9 cellular contexts compared by ENCODE assay signal in genomic region chr17:19108517-19108916, GRCh38. TPM values are rescaled to one million over a fixed set of nuclear protein-coding genes. Genes with fewer than 3 reads are reported as not detected.
DNase-seq lines count a peak whose midpoint lies in the region; ATAC-seq and TF ChIP-seq lines count a peak whose summit lies in the region.
"Not testable (repeated sequence)": the region's sequence is repeated elsewhere in the genome, so short reads cannot be mapped to it uniquely, and the experiment has no call there.
"Had no signal": no experiment of that assay in that cellular context is flagged by ENCODE, and none has a peak within 500 bp of the region (broad histone marks: within the 10 kb centered on the region; RNA-seq: fewer than 3 reads in every experiment).

No MANE protein-coding gene starts in this region.

- not testable (repeated sequence) for H3K27ac Mint-ChIP-seq in type B pancreatic cell

- H3K4me3 Mint-ChIP-seq in type B pancreatic cell, result not testable (repeated sequence)

- not testable (repeated sequence) for H3K27me3 ChIP-seq in IMR-90 (ENCODE audit: control insufficient read depth, insufficient read depth, low read length); cardiac muscle cell; right lobe of liver

- H3K9me3 Mint-ChIP-seq in type B pancreatic cell, result not testable (repeated sequence)

- H3K4me3 ChIP-seq in IMR-90 (ENCODE audit: insufficient read depth, low read depth, low read length); cardiac fibroblast (replicated peaks in 1 of 2; ENCODE audit: low read depth in 2 of 2, low read length in 2 of 2); cardiac muscle cell; right lobe of liver: not testable (repeated sequence)

- not testable (repeated sequence) for BruUV-seq in IMR-90 (replicated peaks; lab: Mats Ljungman, UMichigan)

- not testable (repeated sequence) for H3K27me3 Mint-ChIP-seq in type B pancreatic cell

- not testable (repeated sequence) for TF ChIP-seq RAD21 in IMR-90 (IDR thresholded peaks at IDR 0.05; ENCODE audit: low read length)

- ATAC-seq in IMR-90 (ENCODE audit: low read depth), result not testable (repeated sequence)
- peak in 3 of 4 donors; percentile 6 to 55 (median 13) for ATAC-seq in right lobe of liver

- not testable (repeated sequence) for H3K56ac ChIP-seq in IMR-90 (ENCODE audit: extremely low read depth, insufficient read depth, low read length)

- not testable (repeated sequence) for H3K14ac ChIP-seq in IMR-90 (replicated peaks; ENCODE audit: low read depth, low read length)

- CTCF ChIA-PET in IMR-90 (lab: Yijun Ruan, JAX), result not testable (repeated sequence)

- not testable (repeated sequence) for H2AFZ ChIP-seq in IMR-90 (replicated peaks; ENCODE audit: low read length, poor library complexity)

- not testable (repeated sequence) for TF ChIP-seq CTCF in IMR-90 (conservative IDR thresholded peaks at IDR 0.05; ENCODE audit: low read depth, low read length); cardiac fibroblast (IDR thresholded peaks at IDR 0.05; ENCODE audit: low read depth, low read length); cardiac muscle cell (IDR thresholded peaks at IDR 0.05; ENCODE audit: low read depth, low read length); right lobe of liver (IDR thresholded peaks at IDR 0.05); type B pancreatic cell (conservative IDR thresholded peaks at IDR 0.05)

- H3K18ac ChIP-seq in IMR-90 (ENCODE audit: low read depth, low read length), result not testable (repeated sequence)

- not testable (repeated sequence) for H3K4me2 ChIP-seq in IMR-90 (ENCODE audit: low read depth, low read length)

- H3K4ac ChIP-seq in IMR-90 (ENCODE audit: low read depth, low read length), result not testable (repeated sequence)

- not testable (repeated sequence) for H3K9me1 ChIP-seq in IMR-90 (ENCODE audit: insufficient read depth, low read length)

- not testable (repeated sequence) for H2BK15ac ChIP-seq in IMR-90 (ENCODE audit: low read depth, low read length)

- H3K36me3 Mint-ChIP-seq in type B pancreatic cell, result not testable (repeated sequence)

- TF ChIP-seq POLR2A in IMR-90 (IDR thresholded peaks at IDR 0.05; ENCODE audit: low read depth, low read length); right lobe of liver (IDR thresholded peaks at IDR 0.05): not testable (repeated sequence)

- WGBS in IMR-90 (ENCODE audit: extremely low coverage in 2 of 2, insufficient read length in 1 of 2), 2 experiments, result no CpG with 5 or more reads among the region's 6 CpGs
- no CpG with 5 or more reads among the region's 6 CpGs for WGBS in right lobe of liver (ENCODE audit: insufficient coverage, low coverage, low lambda C conversion rate, missing lambda C conversion rate)

- H2AK9ac ChIP-seq in IMR-90 (replicated peaks; ENCODE audit: low read depth, low read length, poor library complexity), result not testable (repeated sequence)

- in situ Hi-C loops in IMR-90 (cut with MboI; ENCODE audit: low sequenced_read_pairs), result not testable (repeated sequence)

- H3K9ac ChIP-seq in IMR-90 (ENCODE audit: low read depth, low read length), result not testable (repeated sequence)

- not testable (repeated sequence) for H3K9me3 ChIP-seq in IMR-90 (ENCODE audit: control insufficient read depth, insufficient read depth, low read length); cardiac muscle cell (ENCODE audit: low read depth); right lobe of liver

- not testable (repeated sequence) for H3K27ac ChIP-seq in IMR-90 (ENCODE audit: insufficient read depth, low read length); cardiac muscle cell; right lobe of liver

- intact Hi-C loops in IMR-90 (cut with micrococcal nuclease); right lobe of liver (cut with DNase I): not testable (repeated sequence)

- H2BK120ac ChIP-seq in IMR-90 (ENCODE audit: low read depth, low read length), result not testable (repeated sequence)

- H3K4me1 Mint-ChIP-seq in type B pancreatic cell (ENCODE audit: unreplicated experiment), result not testable (repeated sequence)

- H3K36me3 ChIP-seq in IMR-90 (ENCODE audit: control insufficient read depth, insufficient read depth, low read length); cardiac muscle cell; right lobe of liver: not testable (repeated sequence)

- H3K79me1 ChIP-seq in IMR-90 (ENCODE audit: low read depth in 1 of 2, low read length in 2 of 2), result not testable (repeated sequence)

- H4K20me1 ChIP-seq in IMR-90 (ENCODE audit: insufficient read depth, low read length), result not testable (repeated sequence)

- not testable (repeated sequence) for H2AK5ac ChIP-seq in IMR-90 (ENCODE audit: low read depth, low read length)

- not testable (repeated sequence) for H3K4me1 ChIP-seq in IMR-90 (ENCODE audit: control insufficient read depth, insufficient read depth, low read length); cardiac muscle cell (ENCODE audit: low read depth); right lobe of liver

- not testable (repeated sequence) for H4K8ac ChIP-seq in IMR-90 (ENCODE audit: low read depth in 2 of 2, low read length in 2 of 2)

- H2BK20ac ChIP-seq in IMR-90 (ENCODE audit: low read depth, low read length), result not testable (repeated sequence)

- H4K5ac ChIP-seq in IMR-90 (ENCODE audit: low read depth, low read length), result not testable (repeated sequence)

- DNase-seq in ELR (ENCODE audit: low read depth), result peak; percentile 61
- peak; percentile 29 for DNase-seq in IMR-90
- peak; percentile 0 for DNase-seq in SK-N-DZ (ENCODE audit: low spot score)
- DNase-seq in cardiac fibroblast (ENCODE audit: low read depth in 2 of 2), result peak; percentile 2 to 28
- peak; percentile 10 to 57 for DNase-seq in cardiac muscle cell (ENCODE audit: low read depth in 1 of 2, low spot score in 1 of 2)
- peak in 1 of 3 donors; percentile 6 for DNase-seq in right lobe of liver
- peak; percentile 11 for DNase-seq in type B pancreatic cell (ENCODE audit: extremely low spot score, unreplicated experiment)

- not testable (repeated sequence) for H2BK5ac ChIP-seq in IMR-90 (ENCODE audit: low read depth, low read length, poor library complexity, severe bottlenecking)

- not testable (repeated sequence) for H3K23ac ChIP-seq in IMR-90 (ENCODE audit: low read depth, low read length)

- POLR2A ChIA-PET in IMR-90 (lab: Charles Lee; ENCODE audit: unreplicated experiment), result not testable (repeated sequence)

- H4K91ac ChIP-seq in IMR-90 (ENCODE audit: insufficient read depth, low read depth, low read length), result not testable (repeated sequence)

- dilution Hi-C loops in IMR-90 (cut with HindIII; ENCODE audit: low sequenced_read_pairs, unreplicated experiment), result not testable (repeated sequence)

RNA-seq across cellular contexts. Expression of gene GRAPL, which starts 18.9 kb away (rescaled TPM):
- not detected in 2 replicates for total RNA-seq in IMR-90 (2012; rRNA removed)
- polyA plus RNA-seq in IMR-90 (2012; rRNA removed), result not detected in 2 replicates
- not detected in 2 replicates for polyA plus RNA-seq in IMR-90 (2012; cell fraction: cytosol; rRNA removed)
- 0.37 and 0.71 TPM in 2 replicates for polyA plus RNA-seq in IMR-90 (2012; cell fraction: nucleus; rRNA removed; ENCODE audit: low replicate concordance)
- polyA plus RNA-seq in SK-N-DZ (2014; cell fraction: cytosol; rRNA removed), result not detected in 2 replicates
- polyA plus RNA-seq in SK-N-DZ (2014; cell fraction: nucleus; rRNA removed), result 0.96 TPM in 1 of 2 replicates, not detected in the other
- total RNA-seq in cardiac muscle cell, result 0.57 TPM in 1 of 2 replicates, not detected in the other
- not detected in 2 replicates for polyA plus RNA-seq in cardiac muscle cell
- total RNA-seq in right lobe of liver, result 1 to 10 TPM in 4 of 6 experiments, under 1 TPM in 2; 0.68 to 9.2 (median 2.2) TPM
- total RNA-seq in type B pancreatic cell (ENCODE audit: low replicate concordance), result not detected in 2 replicates
- total RNA-seq: H7, HepG2 had no signal
